28 cellular contexts compared by ENCODE assay signal in genomic region chr5:21820527-21820926, GRCh38.
"Had no signal": no experiment of that assay in that cellular context is flagged by ENCODE, and none has a peak within 500 bp of the region (broad histone marks: within the 10 kb centered on the region; RNA-seq: fewer than 3 reads in every experiment).

No MANE protein-coding gene starts in this region.

- H3K27me3 ChIP-seq: brain microvascular endothelial cell, dorsolateral prefrontal cortex had no signal

- H3K4me3 ChIP-seq: coronary artery, dorsolateral prefrontal cortex had no signal

- H3K36me3 ChIP-seq: brain microvascular endothelial cell had no signal

- ATAC-seq: activated naive CD4-positive, alpha-beta T cell treated with anti-CD3 and anti-CD28 coated beads, Interleukin-2, amount 50 U/mL, for 72 hours; activated T-cell treated with anti-CD3 and anti-CD28 coated beads, Interleukin-2, amount 50 U/mL, for 72 hours; esophagus mucosa; WTC11 had no signal

- DNase-seq: activated CD4-positive, alpha-beta memory T cell treated with anti-CD3 and anti-CD28 coated beads, Interleukin-2, amount 10 ng/mL, durations not matched to agents 7 days and 5 days; activated CD4-positive, alpha-beta T cell treated with anti-CD3 and anti-CD28 coated beads for 1 hour; activated CD4-positive, alpha-beta T cell treated with anti-CD3 and anti-CD28 coated beads for 4 hours; activated CD4-positive, alpha-beta T cell treated with anti-CD3 and anti-CD28 coated beads, Interleukin-2, amount 10 ng/mL, durations not matched to agents 7 days and 5 days; activated CD4-positive, alpha-beta T cell treated with anti-CD3 and anti-CD28 coated beads, Interleukin-2, amount 50 U/mL, for 4 hours; activated CD8-positive, alpha-beta memory T cell treated with anti-CD3 and anti-CD28 coated beads, Interleukin-2, amount 50 U/mL, for 48 hours; activated gamma-delta T cell; activated naive CD4-positive, alpha-beta T cell; activated naive CD4-positive, alpha-beta T cell treated with anti-CD3 and anti-CD28 coated beads, Interleukin-2, amount 10 ng/mL, durations not matched to agents 7 days and 5 days; activated naive CD8-positive, alpha-beta T cell treated with anti-CD3 and anti-CD28 coated beads, Interleukin-2, amount 10 ng/mL, durations not matched to agents 7 days and 5 days; activated T-cell treated with anti-CD3 and anti-CD28 coated beads for 4 hours; activated T-cell treated with anti-CD3 and anti-CD28 coated beads, Interleukin-2, amount 50 U/mL, for 24 hours; activated T-cell treated with anti-CD3 and anti-CD28 coated beads, Interleukin-2, amount 50 U/mL, for 72 hours; amniotic stem cell; anterior cingulate cortex; brain microvascular endothelial cell; dorsolateral prefrontal cortex; effector memory CD4-positive, alpha-beta T cell; endodermal cell; foreskin fibroblast; head of caudate nucleus; T-helper 2 cell had no signal

- FAIRE-seq: astrocyte, bronchial epithelial cell had no signal

- H3K27ac ChIP-seq: brain microvascular endothelial cell, coronary artery, dorsolateral prefrontal cortex had no signal
